Comparison of ENCODE assay signal across 8 cellular contexts in the genomic region with DNA sequence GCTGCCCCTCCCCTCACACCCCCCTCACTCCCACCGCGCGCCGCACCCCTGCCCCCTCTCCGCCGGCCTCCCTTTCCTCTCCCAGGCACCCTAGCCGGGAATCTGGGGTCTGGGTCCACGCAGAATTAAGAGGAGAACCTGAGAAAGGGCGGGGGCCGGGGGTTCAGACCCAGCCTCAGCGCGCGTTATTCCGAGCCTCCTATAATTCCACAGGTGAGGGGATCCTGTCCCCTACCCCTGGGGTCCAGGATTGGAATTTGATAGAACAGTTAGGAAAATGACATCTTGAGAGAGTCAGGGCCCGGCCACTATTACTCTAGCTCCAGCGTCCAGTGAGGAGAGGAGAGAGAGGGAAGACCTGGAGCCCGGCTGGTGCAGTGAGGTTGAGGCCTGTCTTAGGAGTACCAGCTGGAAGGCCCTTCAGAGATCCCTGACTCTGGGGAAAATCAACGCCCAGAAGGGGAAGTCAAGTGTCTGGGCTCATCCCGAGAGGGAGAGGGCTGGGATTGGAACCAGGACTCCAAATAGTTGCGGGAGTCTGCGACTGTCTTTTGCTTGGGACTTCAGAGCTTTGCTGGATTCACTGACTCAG. TPM values are rescaled to one million over a fixed set of nuclear protein-coding genes. Genes with fewer than 3 reads are reported as not detected.
DNase-seq lines count a peak whose midpoint lies in the region; ATAC-seq and TF ChIP-seq lines count a peak whose summit lies in the region.

No MANE protein-coding gene starts in this region.

- H3K36me3 Mint-ChIP-seq in T-helper 17 cell (ENCODE audit: low read depth) (no peaks in the 10 kb centered on the region), progenitor cell of endocrine pancreas (ENCODE audit: insufficient read depth) (no peaks in the 10 kb centered on the region)

- H3K27ac Mint-ChIP-seq in T-helper 17 cell (peak overlapping the region; percentile 97), progenitor cell of endocrine pancreas (no peak overlapping the region)

- H3K27me3 Mint-ChIP-seq in T-helper 17 cell (no peaks in the 10 kb centered on the region), progenitor cell of endocrine pancreas (peaks cover 63% of the 10 kb centered on the region)

- H3K9me3 Mint-ChIP-seq in progenitor cell of endocrine pancreas (ENCODE audit: low read depth), result no peaks in the 10 kb centered on the region

- DNase-seq in GM20000 (ENCODE audit: low spot score) (peak; percentile 35), T-helper 17 cell (no peak), fibroblast of mammary gland (ENCODE audit: low read depth) (no peak), progenitor cell of endocrine pancreas (ENCODE audit: low spot score, unreplicated experiment) (no peak), COR-L47 (lab: John Stamatoyannopoulos, UW) (no peak)
- DNase-seq in stimulated activated naive CD4-positive, alpha-beta T cell treated with Interleukin-2 at 50 U/mL for 16 hours (lab: John Stamatoyannopoulos, UW), result no peak

- no peaks in the 10 kb centered on the region for H3K9me3 ChIP-seq in T-helper 17 cell (ENCODE audit: control insufficient read depth, low read length, poor library complexity, severe bottlenecking)

- no peak for ATAC-seq in T-helper 17 cell
- no peak for ATAC-seq in GM18519 (IDR thresholded peaks at IDR 0.05; ENCODE audit: low FRiP score, unreplicated experiment)
- ATAC-seq in GM21786 (IDR thresholded peaks at IDR 0.05; ENCODE audit: unreplicated experiment), result no peak

- H3K4me1 Mint-ChIP-seq in T-helper 17 cell (peaks cover 51% of the 10 kb centered on the region), progenitor cell of endocrine pancreas (ENCODE audit: low read depth) (peaks cover 2% of the 10 kb centered on the region)

- peak overlapping the region; percentile 86 for H3K4me3 Mint-ChIP-seq in T-helper 17 cell
- peak overlapping the region; percentile 65 for H3K4me3 Mint-ChIP-seq in progenitor cell of endocrine pancreas (ENCODE audit: low read depth)

- TF ChIP-seq CTCF in GM20000 (IDR thresholded peaks at IDR 0.05; ENCODE audit: extremely low read depth, missing control alignments), result no peak
- no peak for TF ChIP-seq CTCF in fibroblast of mammary gland (conservative IDR thresholded peaks at IDR 0.05; ENCODE audit: control insufficient read depth, insufficient read depth, low read depth, low read length)
- TF ChIP-seq CTCF in progenitor cell of endocrine pancreas (IDR thresholded peaks at IDR 0.05; ENCODE audit: unreplicated experiment), result no peak

- peak overlapping the region; percentile 60 for H3K4me3 ChIP-seq in fibroblast of mammary gland (ENCODE audit: control insufficient read depth, low read depth, low read length)

RNA-seq across cellular contexts. Expression of gene GRB7, which starts 17.3 kb away (rescaled TPM):
- total RNA-seq in T-helper 17 cell (not detected), progenitor cell of endocrine pancreas (28.8 and 29.9 TPM in 2 replicates)

RNA-seq across cellular contexts. Expression of gene MIEN1, which starts 24.7 kb away (rescaled TPM):
- 10 to 100 TPM; 36.9 to 41.8 TPM for total RNA-seq in T-helper 17 cell
- total RNA-seq in progenitor cell of endocrine pancreas, result 43.4 and 48.0 TPM in 2 replicates

RNA-seq across cellular contexts. Expression of gene ERBB2, which starts 55.2 kb away (rescaled TPM):
- total RNA-seq in T-helper 17 cell, result 1 to 10 TPM; 1.3 to 3.5 TPM
- total RNA-seq in progenitor cell of endocrine pancreas, result 136 and 152 TPM in 2 replicates

Comparison
In these comparisons a context has a peak if more than half of its experiments do, and no peak if none do; other contexts are left out.
1. RNA of gene GRB7, which starts 17.3 kb away (total RNA-seq): 28.8 to 29.9 TPM in progenitor cell of endocrine pancreas; not detected in T-helper 17 cell; every median in the first group is over 10 times any median in the second.
2. RNA of gene ERBB2, which starts 55.2 kb away (total RNA-seq): 136 to 152 TPM in progenitor cell of endocrine pancreas; 1.3 to 3.5 TPM in T-helper 17 cell; every median in the first group is over 10 times any median in the second.